ENCODE assay signal across 18 cellular contexts in genomic region chr1:36594041-36594440, GRCh38.
DNase-seq lines count a peak whose midpoint lies in the region; ATAC-seq and TF ChIP-seq lines count a peak whose summit lies in the region.
"Had no signal": no experiment of that assay in that cellular context is flagged by ENCODE, and none has a peak within 500 bp of the region (broad histone marks: within the 10 kb centered on the region; RNA-seq: fewer than 3 reads in every experiment).

No MANE protein-coding gene starts in this region.

- no peak for ATAC-seq in stimulated activated effector memory CD8-positive, alpha-beta T cell treated with anti-CD3 and anti-CD28 coated beads, Interleukin-12 subunit alpha, Interleukin-12 subunit beta, amount 100 ng/mL, for 72 hours
- ATAC-seq in HG02885 (IDR thresholded peaks at IDR 0.05; ENCODE audit: poor library complexity, unreplicated experiment), result no peak
- ATAC-seq: Right ventricle myocardium inferior had no signal

- TF ChIP-seq CTCF in neural progenitor cell (IDR thresholded peaks at IDR 0.05) (no peak), chondrocyte (IDR thresholded peaks at IDR 0.05) (no peak)

- H3K4me3 Mint-ChIP-seq in neural progenitor cell, result no peak overlapping the region
- H3K4me3 Mint-ChIP-seq in stimulated activated effector memory CD8-positive, alpha-beta T cell treated with anti-CD3 and anti-CD28 coated beads, Interleukin-12 subunit alpha, Interleukin-12 subunit beta, amount 100 ng/mL, for 72 hours, result no peak overlapping the region
- H3K4me3 Mint-ChIP-seq in chondrocyte (ENCODE audit: unreplicated experiment), result no peak overlapping the region
- H3K4me3 Mint-ChIP-seq: B cell had no signal

- no peak overlapping the region for H2AFZ ChIP-seq in neural progenitor cell (replicated peaks)

- peaks cover 7% of the 10 kb centered on the region for H3F3A ChIP-seq in neural progenitor cell (ENCODE audit: low read depth)

- H3K9me3 ChIP-seq in neural progenitor cell (ENCODE audit: low read depth), result no peaks in the 10 kb centered on the region
- H3K9me3 ChIP-seq: Caco-2 had no signal

- H3K27me3 ChIP-seq in neural progenitor cell, result peaks cover 11% of the 10 kb centered on the region

- H3K36me3 ChIP-seq in neural progenitor cell, result no peaks in the 10 kb centered on the region

- no peaks in the 10 kb centered on the region for H3K9me3 Mint-ChIP-seq in neural progenitor cell
- H3K9me3 Mint-ChIP-seq in stimulated activated effector memory CD8-positive, alpha-beta T cell treated with anti-CD3 and anti-CD28 coated beads, Interleukin-12 subunit alpha, Interleukin-12 subunit beta, amount 100 ng/mL, for 72 hours, result no peaks in the 10 kb centered on the region
- H3K9me3 Mint-ChIP-seq in chondrocyte (ENCODE audit: low read depth), result no peaks in the 10 kb centered on the region

- DNase-seq in DMS153 (lab: John Stamatoyannopoulos, UW), result peak; percentile 29
- DNase-seq in DMS153 treated with DMSO at 0.1 percent for 48 hours (lab: John Stamatoyannopoulos, UW; ENCODE audit: unreplicated experiment), result no peak
- peak; percentile 64 for DNase-seq in NCI-H1105 treated with DMSO at 0.1 percent for 48 hours (lab: John Stamatoyannopoulos, UW)
- peak; percentile 2 for DNase-seq in NCI-H748 treated with DMSO at 0.1 percent for 48 hours (lab: John Stamatoyannopoulos, UW)
- DNase-seq in neural progenitor cell (ENCODE audit: low spot score), result no peak
- DNase-seq in stimulated activated effector memory CD8-positive, alpha-beta T cell treated with anti-CD3 and anti-CD28 coated beads, Interleukin-12 subunit alpha, Interleukin-12 subunit beta, amount 100 ng/mL, for 72 hours (ENCODE audit: low spot score in 2 of 2), result no peak
- no peak for DNase-seq in chondrocyte (ENCODE audit: low spot score)
- DNase-seq: 8988T, Caco-2, H7, IMR-90, Karpas-422, NCI-H187, NCI-H510A, T-helper 2 cell had no signal

- H3K79me2 ChIP-seq in neural progenitor cell (ENCODE audit: low read depth), result no peaks in the 10 kb centered on the region

- H3K4me1 Mint-ChIP-seq in neural progenitor cell (peaks cover 25% of the 10 kb centered on the region), chondrocyte (ENCODE audit: low read depth) (no peaks in the 10 kb centered on the region)
- peaks cover 6% of the 10 kb centered on the region for H3K4me1 Mint-ChIP-seq in stimulated activated effector memory CD8-positive, alpha-beta T cell treated with anti-CD3 and anti-CD28 coated beads, Interleukin-12 subunit alpha, Interleukin-12 subunit beta, amount 100 ng/mL, for 72 hours
- H3K4me1 Mint-ChIP-seq: B cell had no signal

- H3K27ac Mint-ChIP-seq in neural progenitor cell (peak overlapping the region; percentile 47), chondrocyte (ENCODE audit: unreplicated experiment) (no peak overlapping the region)
- no peak overlapping the region for H3K27ac Mint-ChIP-seq in stimulated activated effector memory CD8-positive, alpha-beta T cell treated with anti-CD3 and anti-CD28 coated beads, Interleukin-12 subunit alpha, Interleukin-12 subunit beta, amount 100 ng/mL, for 72 hours
- H3K27ac Mint-ChIP-seq: B cell had no signal

- no peaks in the 10 kb centered on the region for H4K20me1 ChIP-seq in neural progenitor cell (ENCODE audit: low read depth)

- H3K9ac ChIP-seq in neural progenitor cell, result no peak overlapping the region

- peaks cover 31% of the 10 kb centered on the region for H3K4me1 ChIP-seq in neural progenitor cell
- H3K4me1 ChIP-seq: Caco-2 had no signal

- H3K4me2 ChIP-seq in neural progenitor cell, result no peak overlapping the region

- no peak overlapping the region for H3K27ac ChIP-seq in neural progenitor cell

- H3K4me3 ChIP-seq in neural progenitor cell, result no peak overlapping the region

- H3K36me3 Mint-ChIP-seq in neural progenitor cell (no peaks in the 10 kb centered on the region), chondrocyte (ENCODE audit: low read depth) (no peaks in the 10 kb centered on the region)
- no peaks in the 10 kb centered on the region for H3K36me3 Mint-ChIP-seq in stimulated activated effector memory CD8-positive, alpha-beta T cell treated with anti-CD3 and anti-CD28 coated beads, Interleukin-12 subunit alpha, Interleukin-12 subunit beta, amount 100 ng/mL, for 72 hours

- H3K27me3 Mint-ChIP-seq in neural progenitor cell (ENCODE audit: insufficient read depth, low read depth) (peaks cover 10% of the 10 kb centered on the region), chondrocyte (ENCODE audit: low read depth) (peaks cover 50% of the 10 kb centered on the region)

Comparison
In these comparisons a context has a peak if more than half of its experiments do, and no peak if none do; other contexts are left out.
1. DNase-seq: peak in DMS153 (single experiment), NCI-H1105 treated with DMSO at 0.1 percent for 48 hours (single experiment) and NCI-H748 treated with DMSO at 0.1 percent for 48 hours (single experiment); none in DMS153 treated with DMSO at 0.1 percent for 48 hours (single experiment), neural progenitor cell (single experiment), stimulated activated effector memory CD8-positive, alpha-beta T cell treated with anti-CD3 and anti-CD28 coated beads, Interleukin-12 subunit alpha, Interleukin-12 subunit beta, amount 100 ng/mL, for 72 hours (0 of 2) and chondrocyte (single experiment).